Comparison of ENCODE assay signal across 26 cellular contexts in genomic region chr3:138196023-138196422, GRCh38.
"Had no signal": no experiment of that assay in that cellular context is flagged by ENCODE, and none has a peak within 500 bp of the region (broad histone marks: within the 10 kb centered on the region; RNA-seq: fewer than 3 reads in every experiment).

No MANE protein-coding gene starts in this region.

- H3K4me1 ChIP-seq: suprapubic skin had no signal

- ATAC-seq: activated T-cell treated with anti-CD3 and anti-CD28 coated beads, Interleukin-2, amount 50 U/mL, for 72 hours; effector memory CD8-positive, alpha-beta T cell; left lobe of liver; lower lobe of right lung; naive thymus-derived CD4-positive, alpha-beta T cell; sciatic nerve; stimulated activated effector memory CD8-positive, alpha-beta T cell treated with anti-CD3 and anti-CD28 coated beads, Interleukin-12 subunit alpha, Interleukin-12 subunit beta, amount 100 ng/mL, for 72 hours; stimulated activated naive CD8-positive, alpha-beta T cell treated with anti-CD3 and anti-CD28 coated beads, Interleukin-15, amount 100 ng/mL, for 72 hours; T-helper 17 cell had no signal

- H3K36me3 ChIP-seq: vagina had no signal

- H3K4me3 ChIP-seq: esophagus squamous epithelium, heart left ventricle, lower lobe of right lung, suprapubic skin, vagina had no signal

- DNase-seq: activated CD4-positive, alpha-beta memory T cell treated with anti-CD3 and anti-CD28 coated beads for 36 hours; activated CD4-positive, alpha-beta T cell treated with anti-CD3 and anti-CD28 coated beads for 48 hours; activated CD4-positive, CD25-positive, alpha-beta regulatory T cell; activated effector memory CD4-positive, alpha-beta T cell treated with Interleukin-2 at 50 U/mL for 16 hours; activated naive CD4-positive, alpha-beta T cell treated with anti-CD3 and anti-CD28 coated beads for 36 hours; activated naive CD8-positive, alpha-beta T cell treated with anti-CD3 and anti-CD28 coated beads, Interleukin-2, amount 10 ng/mL, durations not matched to agents 7 days and 5 days; activated T-cell treated with anti-CD3 and anti-CD28 coated beads, Interleukin-2, amount 50 U/mL, for 72 hours; amygdala; effector memory CD8-positive, alpha-beta T cell; esophagus squamous epithelium; heart left ventricle; lower lobe of right lung; naive thymus-derived CD4-positive, alpha-beta T cell; occipital lobe; small intestine; stimulated activated CD4-positive, alpha-beta T cell treated with anti-CD3 and anti-CD28 coated beads, Interleukin-2, amount 100 ng/mL, for 24 hours; stimulated activated naive CD8-positive, alpha-beta T cell treated with anti-CD3 and anti-CD28 coated beads, Interleukin-15, amount 100 ng/mL, for 72 hours; T-helper 17 cell; trophoblast cell had no signal

- H3K9me3 ChIP-seq: esophagus squamous epithelium, heart left ventricle, lower lobe of right lung, suprapubic skin, vagina had no signal

- H3K27ac ChIP-seq: esophagus squamous epithelium, heart left ventricle, lower lobe of right lung, suprapubic skin, vagina had no signal

- H3K27me3 ChIP-seq: esophagus squamous epithelium, heart left ventricle, suprapubic skin, vagina had no signal

- FAIRE-seq: endothelial cell of umbilical vein, islet of Langerhans, small intestine had no signal
